In genomic region chr10:81386817-81387216, GRCh38 we compare ENCODE assay signal across 5 cellular contexts.
"Had no signal": no experiment of that assay in that cellular context is flagged by ENCODE, and none has a peak within 500 bp of the region (broad histone marks: within the 10 kb centered on the region; RNA-seq: fewer than 3 reads in every experiment).

No MANE protein-coding gene starts in this region.

- ATAC-seq: HepG2, K562 had no signal

- H3K27ac ChIP-seq: HL-60 had no signal

- H3K4me3 ChIP-seq: K562 had no signal

- DNase-seq: IMR-90, KBM-7 had no signal
